ENCODE assay signal across 10 cellular contexts in genomic region chr12:27615331-27615891, GRCh38.
DNase-seq lines count a peak whose midpoint lies in the region; TF ChIP-seq lines count a peak whose summit lies in the region.
"Had no signal": no experiment of that assay in that cellular context is flagged by ENCODE, and none has a peak within 500 bp of the region (broad histone marks: within the 10 kb centered on the region; RNA-seq: fewer than 3 reads in every experiment).

No MANE protein-coding gene starts in this region.

- peak overlapping the region; percentile 40 for H3K4me3 Mint-ChIP-seq in type B pancreatic cell

- intact Hi-C loops in tibial artery (cut with DNase I; ENCODE audit: low total_unique reads) = no loop called here

- H3K9me2 ChIP-seq in SK-N-SH = no peaks in the 10 kb centered on the region

- CTCF ChIA-PET in SK-N-SH (lab: Yijun Ruan, JAX) = no interaction called here

- H3F3A ChIP-seq in SK-N-SH (replicated peaks; ENCODE audit: insufficient read depth) = peaks cover 80% of the 10 kb centered on the region

- H3K9me3 ChIP-seq in SK-N-SH (no peaks in the 10 kb centered on the region), tibial artery (no peaks in the 10 kb centered on the region)

- H3K27me3 Mint-ChIP-seq in type B pancreatic cell = no peaks in the 10 kb centered on the region

- H3K4me3 ChIP-seq in SK-N-SH (ENCODE audit: low read depth in 2 of 2, low read length in 1 of 2) (no peak overlapping the region), fibroblast of the aortic adventitia (ENCODE audit: low read depth, low read length) (no peak overlapping the region), tibial artery (no peak overlapping the region)

- TF ChIP-seq CTCF in SK-N-SH (IDR thresholded peaks at IDR 0.05) (no peak), fibroblast of the aortic adventitia (IDR thresholded peaks at IDR 0.05; ENCODE audit: insufficient read depth, low read length) (no peak), type B pancreatic cell (conservative IDR thresholded peaks at IDR 0.05) (no peak), tibial artery (IDR thresholded peaks at IDR 0.05) (no peak)

- peak overlapping the region; percentile 32 for H3K27ac Mint-ChIP-seq in type B pancreatic cell

- H2AFZ ChIP-seq in SK-N-SH (ENCODE audit: low read depth) = no peak overlapping the region

- TF ChIP-seq EP300 in SK-N-SH (IDR thresholded peaks at IDR 0.05; ENCODE audit: borderline replicate concordance in 1 of 2, low read depth in 1 of 2, low read length in 1 of 2) = peak; percentile 43 to 96; a peak in 3 of 4 replicates

- H3K79me2 ChIP-seq in SK-N-SH (ENCODE audit: insufficient read depth) = peaks cover 84% of the 10 kb centered on the region

- H3K4me1 Mint-ChIP-seq in type B pancreatic cell (ENCODE audit: unreplicated experiment) = peaks cover 7% of the 10 kb centered on the region

- peaks cover 32% of the 10 kb centered on the region for H3K36me3 Mint-ChIP-seq in type B pancreatic cell

- H3K4me1 ChIP-seq in SK-N-SH (ENCODE audit: control insufficient read depth in 1 of 2, insufficient read depth in 2 of 2, low read depth in 1 of 2, low read length in 1 of 2) (peaks cover 2 to 67% of the 10 kb centered on the region in 2 experiments), tibial artery (peaks cover 0 to 65% (median 26%) of the 10 kb centered on the region in 4 donors)

- no peak for TF ChIP-seq RAD21 in SK-N-SH (IDR thresholded peaks at IDR 0.05; ENCODE audit: low read length)

- DNase-seq in HCEC 1CT (peak; percentile 62), SK-N-SH (no peak), fibroblast of the aortic adventitia (ENCODE audit: low read depth) (peak; percentile 81), type B pancreatic cell (ENCODE audit: extremely low spot score, unreplicated experiment) (no peak), tibial artery (no peak), C1 segment of cervical spinal cord (lab: John Stamatoyannopoulos, UW) (no peak)
- no peak for DNase-seq in activated CD4-positive, alpha-beta T cell treated with anti-CD3 and anti-CD28 coated beads for 1 hour
- DNase-seq: activated CD8-positive, alpha-beta memory T cell treated with anti-CD3 and anti-CD28 coated beads for 24 hours; NCI-H1436 treated with DMSO at 0.1 percent for 48 hours; NCI-H526 treated with DMSO at 0.1 percent for 48 hours had no signal

- peak overlapping the region; percentile 84 to 98; a peak in 3 of 4 replicates for H3K27ac ChIP-seq in SK-N-SH (ENCODE audit: low read depth in 2 of 2, low read length in 1 of 2)
- H3K27ac ChIP-seq in tibial artery = peak overlapping the region in 1 of 2 donors; percentile 29

- no peaks in the 10 kb centered on the region for H3K27me3 ChIP-seq in SK-N-SH (ENCODE audit: insufficient read depth)
- no peaks in the 10 kb centered on the region for H3K27me3 ChIP-seq in tibial artery

- H3K4me2 ChIP-seq in SK-N-SH = peak overlapping the region; percentile 68

- H3K9me3 Mint-ChIP-seq in type B pancreatic cell = peaks cover 5% of the 10 kb centered on the region

- POLR2A ChIA-PET in SK-N-SH (lab: Yijun Ruan, JAX) = no interaction called here

- H4K20me1 ChIP-seq in SK-N-SH (ENCODE audit: insufficient read depth) = no peaks in the 10 kb centered on the region

- H3K9ac ChIP-seq in SK-N-SH = peak overlapping the region; percentile 58; the same call in 1 of the 2 replicates

- peaks cover 0 to 8% of the 10 kb centered on the region in 2 experiments for H3K36me3 ChIP-seq in SK-N-SH (replicated peaks in 1 of 2; ENCODE audit: control insufficient read depth in 1 of 2, insufficient read depth in 2 of 2, low read length in 1 of 2)
- no peaks in the 10 kb centered on the region for H3K36me3 ChIP-seq in tibial artery

TF ChIP-seq in SK-N-SH, 30 proteins besides CTCF, POLR2A, EP300 and RAD21 (continues in another document):
- TF ChIP-seq YY1 (IDR thresholded peaks at IDR 0.05; ENCODE audit: low read depth) (no peak), TAF1 (IDR thresholded peaks at IDR 0.05; ENCODE audit: borderline replicate concordance, low read depth, low read length) (no peak; the same call in 1 of the 2 replicates), SMC3 (IDR thresholded peaks at IDR 0.05; ENCODE audit: low read depth, low read length) (no peak), TEAD4 (IDR thresholded peaks at IDR 0.05; ENCODE audit: borderline replicate concordance, insufficient read depth) (peak; percentile 90), RXRA (IDR thresholded peaks at IDR 0.05; ENCODE audit: borderline replicate concordance, low read depth) (peak; percentile 57; the same call in 1 of the 2 replicates), MXI1 (IDR thresholded peaks at IDR 0.05; ENCODE audit: low read depth, low read length) (no peak), NFIC (IDR thresholded peaks at IDR 0.05; ENCODE audit: borderline replicate concordance) (peak; percentile 72; the same call in 1 of the 2 replicates), REST (IDR thresholded peaks at IDR 0.05; ENCODE audit: low read depth, low read length) (no peak), ELF1 (IDR thresholded peaks at IDR 0.05) (no peak), NRF1 (IDR thresholded peaks at IDR 0.05; ENCODE audit: low read depth, low read length) (no peak), FOXM1 (IDR thresholded peaks at IDR 0.05; ENCODE audit: low read depth) (peak; percentile 61), TCF12 (IDR thresholded peaks at IDR 0.05) (peak; percentile 95), PBX3 (IDR thresholded peaks at IDR 0.05) (peak; percentile 92), FOXJ3 (CRISPR knock-in tag; IDR thresholded peaks at IDR 0.05) (no peak), SIN3A (IDR thresholded peaks at IDR 0.05; ENCODE audit: borderline replicate concordance, low read depth, low read length) (no peak), CHD2 (IDR thresholded peaks at IDR 0.05; ENCODE audit: low read length, partially characterized antibody) (no peak), EZH2phosphoT487 (IDR thresholded peaks at IDR 0.05; ENCODE audit: borderline replicate concordance, low read depth) (no peak), JUND (IDR thresholded peaks at IDR 0.05) (peak; percentile 86), USF2 (IDR thresholded peaks at IDR 0.05; ENCODE audit: borderline replicate concordance, low read depth, low read length) (no peak), MAX (IDR thresholded peaks at IDR 0.05; ENCODE audit: low read depth) (peak; percentile 60; the same call in 1 of the 2 replicates), MEF2A (IDR thresholded peaks at IDR 0.05; ENCODE audit: borderline replicate concordance, low read depth) (peak; percentile 93)

Comparison
In these comparisons a context has a peak if more than half of its experiments do, and no peak if none do; other contexts are left out.
1. DNase-seq: peak in HCEC 1CT (single experiment) and fibroblast of the aortic adventitia (single experiment); none in SK-N-SH (single experiment), type B pancreatic cell (single experiment), tibial artery (0 of 2), C1 segment of cervical spinal cord (0 of 14) and activated CD4-positive, alpha-beta T cell treated with anti-CD3 and anti-CD28 coated beads for 1 hour (single experiment).